In the genomic region with DNA sequence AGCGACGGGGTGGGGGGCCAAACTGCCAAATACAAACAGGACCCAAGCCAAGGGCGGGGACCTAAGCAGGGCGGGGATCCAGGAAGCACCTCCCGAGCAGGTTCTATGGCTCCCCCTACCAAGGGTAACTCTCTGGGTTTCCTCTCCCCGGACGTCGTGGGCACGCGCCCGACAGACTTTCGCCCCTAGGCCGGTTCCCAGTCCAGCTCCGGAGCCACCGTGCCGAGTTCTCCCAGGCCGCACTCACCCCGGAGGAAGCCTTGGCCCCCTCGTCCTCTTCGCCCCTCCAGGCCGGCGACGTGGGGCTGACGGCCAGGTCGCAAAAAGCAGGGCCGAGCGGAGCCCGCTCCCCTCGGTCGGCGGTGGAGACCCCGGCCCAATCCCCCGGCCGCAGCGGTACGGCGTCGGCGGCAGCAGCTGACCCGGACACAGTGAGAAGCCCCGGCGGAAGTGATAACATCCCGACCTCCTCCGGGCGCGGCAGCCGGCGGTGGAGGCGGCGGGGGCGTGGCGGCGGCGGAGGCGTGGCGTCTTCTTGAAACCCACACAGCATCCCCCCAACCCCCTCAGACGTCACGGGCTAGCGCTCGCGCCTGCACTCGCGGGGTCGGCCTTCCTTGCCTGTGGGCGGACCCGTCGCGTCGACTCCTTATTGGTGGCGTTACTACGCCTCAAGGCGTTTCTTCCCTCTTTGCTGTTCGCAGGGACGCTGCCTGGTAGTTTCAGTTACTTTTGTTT, we compare ENCODE assay signal across 8 cellular contexts. TPM values are rescaled to one million over a fixed set of nuclear protein-coding genes. Genes with fewer than 3 reads are reported as not detected.
A peak's percentile ranks its signal among the peaks of the same experiment; 100 is the strongest.
DNase-seq lines count a peak whose midpoint lies in the region; FAIRE-seq and TF ChIP-seq lines count a peak whose summit lies in the region.

A gene with protein sequence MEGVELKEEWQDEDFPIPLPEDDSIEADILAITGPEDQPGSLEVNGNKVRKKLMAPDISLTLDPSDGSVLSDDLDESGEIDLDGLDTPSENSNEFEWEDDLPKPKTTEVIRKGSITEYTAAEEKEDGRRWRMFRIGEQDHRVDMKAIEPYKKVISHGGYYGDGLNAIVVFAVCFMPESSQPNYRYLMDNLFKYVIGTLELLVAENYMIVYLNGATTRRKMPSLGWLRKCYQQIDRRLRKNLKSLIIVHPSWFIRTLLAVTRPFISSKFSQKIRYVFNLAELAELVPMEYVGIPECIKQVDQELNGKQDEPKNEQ (minus strand): TSS at position 433 of the 738 bp plus-strand sequence. CDS start 6,863 bp downstream, outside the sequence.

- FAIRE-seq in HTR-8/SVneo (lab: Jason Lieb, UNC) (peak; percentile 93), H1 (lab: Jason Lieb, UNC) (no peak)

- no peak within 1 kb of the TSS for H2BK120ac ChIP-seq in H1 (replicated peaks; ENCODE audit: low read depth, low read length)
- peak within 1 kb of the TSS; percentile 94 for H2BK120ac ChIP-seq in mesenchymal stem cell (ENCODE audit: low read depth, low read length)

- peak within 1 kb of the TSS; percentile 92; the same call in 1 of the 2 replicates for H2BK5ac ChIP-seq in H1 (ENCODE audit: low read depth, low read length)
- peak within 1 kb of the TSS; percentile 98 for H2BK5ac ChIP-seq in mesenchymal stem cell (ENCODE audit: low read depth, low read length, poor library complexity, severe bottlenecking)

- 1% methylated on average over 59 of the region's 74 CpGs; no CpG with 5 or more reads in 1 of the 2 experiments for WGBS in H1 (ENCODE audit: extremely low coverage in 1 of 2, insufficient coverage in 1 of 2, insufficient read length in 1 of 2, insufficient replicate concordance in 2 of 2, low coverage in 1 of 2, low lambda C conversion rate in 2 of 2, missing lambda C conversion rate in 1 of 2), 2 experiments
- under 1% methylated on average over 71 of the region's 74 CpGs for whole genome bisulfite sequencing in mesenchymal stem cell

- peak within 1 kb of the TSS; percentile 95 for H3K56ac ChIP-seq in H1 (replicated peaks; ENCODE audit: insufficient read length, low read depth, low read length)

- H3K9me3 ChIP-seq in H1 (ENCODE audit: insufficient read depth in 2 of 2, low read depth in 1 of 2, low read length in 1 of 2): no peaks in the 10 kb centered on the region
- no peaks in the 10 kb centered on the region for H3K9me3 ChIP-seq in mesenchymal stem cell (ENCODE audit: control insufficient read depth, low read length)

- H3K4me3 ChIP-seq in H1 (ENCODE audit: extremely low read depth in 1 of 4, insufficient read depth in 2 of 4, low read depth in 3 of 4, low read length in 4 of 4) (peak within 1 kb of the TSS; percentile 53 to 99 (median 90)), mesenchymal stem cell (ENCODE audit: insufficient read depth in 1 of 2, low read depth in 1 of 2, low read length in 2 of 2) (peak within 1 kb of the TSS; percentile 99 to 100)

- H3K27me3 ChIP-seq in H1 (replicated peaks in 1 of 4; ENCODE audit: control insufficient read depth in 3 of 4, extremely low read depth in 1 of 4, insufficient read depth in 3 of 4, low read length in 3 of 4) (peaks cover 0 to 6% (median 4%) of the 10 kb centered on the region in 4 experiments; a peak in 5 of 7 replicates), mesenchymal stem cell (ENCODE audit: control insufficient read depth in 1 of 2, insufficient read depth in 1 of 2, low read length in 2 of 2) (no peaks in the 10 kb centered on the region)

- H3K23ac ChIP-seq in H1 (ENCODE audit: insufficient read length): no peak within 1 kb of the TSS
- H3K23ac ChIP-seq in mesenchymal stem cell (ENCODE audit: low read length in 2 of 2): peak within 1 kb of the TSS in 1 of 2 experiments; percentile 96

- peak within 1 kb of the TSS; percentile 77 for H4K5ac ChIP-seq in H1 (ENCODE audit: insufficient read length, low read depth, low read length)

- 0 out of 2 replicates have a peak, but pooled peaks cover 4% of the 10 kb centered on the region for H3K79me1 ChIP-seq in H1 (ENCODE audit: low read depth, low read length)
- no peaks in the 10 kb centered on the region for H3K79me1 ChIP-seq in mesenchymal stem cell (replicated peaks; ENCODE audit: low read length, poor library complexity, severe bottlenecking)

- H3K4me2 ChIP-seq in H1 (ENCODE audit: insufficient read depth in 1 of 2, low read depth in 2 of 2, low read length in 2 of 2) (peak within 1 kb of the TSS; percentile 68 to 77), mesenchymal stem cell (ENCODE audit: low read length, poor library complexity, severe bottlenecking) (peak within 1 kb of the TSS; percentile 90)

- peak within 1 kb of the TSS; percentile 89 for H3K27ac ChIP-seq in H1 (ENCODE audit: low read depth, low read length)
- H3K27ac ChIP-seq in mesenchymal stem cell (ENCODE audit: low read length, poor library complexity, severe bottlenecking): peak within 1 kb of the TSS; percentile 99

- H3K18ac ChIP-seq in H1 (ENCODE audit: extremely low read depth, low read length) (peak within 1 kb of the TSS; percentile 99), mesenchymal stem cell (ENCODE audit: low read depth in 1 of 2, low read length in 2 of 2) (peak within 1 kb of the TSS; percentile 97 to 99)

- POLR2A ChIA-PET in H1 (lab: Charles Lee; ENCODE audit: partially characterized antibody): interaction anchor here (0.5 to 1.7 kb wide), 8 partner anchors 8 to 305 kb away, joined by 3 to 5 read pairs (median 3); a partner anchor contains a TSS

- peak within 1 kb of the TSS; percentile 82; the same call in 1 of the 2 replicates for H4K8ac ChIP-seq in H1 (ENCODE audit: extremely low read depth, insufficient read depth, low read length)
- peak within 1 kb of the TSS; percentile 100 for H4K8ac ChIP-seq in mesenchymal stem cell (ENCODE audit: low read length)

- DNase-seq in CMK (ENCODE audit: low read depth): peak; percentile 91
- peak; percentile 93 for DNase-seq in GM20000 (ENCODE audit: low spot score)
- peak; percentile 93 for DNase-seq in HTR-8/SVneo (ENCODE audit: insufficient read length, low spot score)
- peak; percentile 98 for DNase-seq in NOMO-1 treated with dmso at 0.1 percent for 144 hours (lab: John Stamatoyannopoulos, UW; ENCODE audit: unreplicated experiment)
- peak; percentile 88 to 94 (median 90) for DNase-seq in activated CD8-positive, alpha-beta memory T cell treated with anti-CD3 and anti-CD28 coated beads for 48 hours (ENCODE audit: low read depth in 2 of 3, low spot score in 2 of 3)
- peak; percentile 96 to 98 for DNase-seq in H1 (ENCODE audit: low read depth in 1 of 2, low spot score in 2 of 2)
- peak; percentile 99 for DNase-seq in mesenchymal stem cell
- peak; percentile 97 for DNase-seq in stimulated activated CD8-positive, alpha-beta memory T cell treated with anti-CD3 and anti-CD28 coated beads, Interleukin-12 subunit alpha, Interleukin-12 subunit beta, amount 100 ng/mL, for 4 hours (ENCODE audit: low read depth)

- CTCF ChIA-PET in H1 (lab: Charles Lee; ENCODE audit: partially characterized antibody): no interaction called here

- no peaks in the 10 kb centered on the region for H3K23me2 ChIP-seq in H1 (ENCODE audit: low read depth, low read length)

- H4K91ac ChIP-seq in H1 (replicated peaks; ENCODE audit: insufficient read length, low read length): peak within 1 kb of the TSS; percentile 80
- H4K91ac ChIP-seq in mesenchymal stem cell (ENCODE audit: low read length): peak within 1 kb of the TSS; percentile 100

- H3K14ac ChIP-seq in H1 (ENCODE audit: insufficient read length) (no peak within 1 kb of the TSS), mesenchymal stem cell (ENCODE audit: low read length in 2 of 2) (peak within 1 kb of the TSS in 1 of 2 experiments; percentile 95)

- no peak for TF ChIP-seq CTCF in GM20000 (IDR thresholded peaks at IDR 0.05; ENCODE audit: extremely low read depth, missing control alignments)
- no peak for TF ChIP-seq CTCF in H1 (IDR thresholded peaks at IDR 0.05; ENCODE audit: control extremely low read depth in 1 of 3, insufficient read depth in 1 of 3, low read depth in 1 of 3, low read length in 3 of 3)

- peak within 1 kb of the TSS; percentile 61 for H3K4ac ChIP-seq in H1 (replicated peaks; ENCODE audit: insufficient read length, low read depth, low read length)
- peak within 1 kb of the TSS; percentile 92 to 100 for H3K4ac ChIP-seq in mesenchymal stem cell (ENCODE audit: low read depth in 1 of 2, low read length in 2 of 2)

- H3K9ac ChIP-seq in H1 (replicated peaks in 1 of 4; ENCODE audit: extremely low read depth in 1 of 4, low read depth in 3 of 4, low read length in 3 of 4) (peak within 1 kb of the TSS; percentile 75 to 94 (median 88)), mesenchymal stem cell (ENCODE audit: low read length) (peak within 1 kb of the TSS; percentile 100)

- peak in 1 of 2 experiments; percentile 6; a peak in 1 of 3 replicates for TF ChIP-seq EP300 in H1 (IDR thresholded peaks at IDR 0.05; ENCODE audit: borderline replicate concordance in 1 of 2, low read depth in 2 of 2, low read length in 2 of 2)

- H2AFZ ChIP-seq in H1 (ENCODE audit: low read length) (0 out of 2 replicates have a peak within 1 kb of the TSS, but pooled peaks have one; percentile 36), mesenchymal stem cell (ENCODE audit: low read depth, low read length) (peak within 1 kb of the TSS; percentile 78)

- H2BK20ac ChIP-seq in H1 (ENCODE audit: low read length): no peak within 1 kb of the TSS

- TF ChIP-seq POLR2A in H1 (IDR thresholded peaks at IDR 0.05; ENCODE audit: control extremely low read depth in 1 of 2, low read depth in 2 of 2, low read length in 2 of 2): peak; percentile 77 to 88

- no peak for TF ChIP-seq RAD21 in H1 (IDR thresholded peaks at IDR 0.05 in 1 of 2, conservative IDR thresholded peaks at IDR 0.05 in 1 of 2; ENCODE audit: low read depth in 2 of 2, low read length in 2 of 2)

- H2BK12ac ChIP-seq in H1 (ENCODE audit: low read depth, low read length): peak within 1 kb of the TSS; percentile 55; the same call in 1 of the 2 replicates
- H2BK12ac ChIP-seq in mesenchymal stem cell (ENCODE audit: low read length in 2 of 2): peak within 1 kb of the TSS in 1 of 2 experiments; percentile 32

- H3K36me3 ChIP-seq in H1 (ENCODE audit: control insufficient read depth in 2 of 4, insufficient read depth in 4 of 4, low read length in 3 of 4): peaks cover 0 to 3% (median 0%) of the 10 kb centered on the region in 4 experiments; a peak in 3 of 8 replicates
- peaks cover 3 to 4% of the 10 kb centered on the region in 2 experiments for H3K36me3 ChIP-seq in mesenchymal stem cell (ENCODE audit: control insufficient read depth in 1 of 2, insufficient read depth in 2 of 2, low read depth in 1 of 2, low read length in 2 of 2)

- H3K79me2 ChIP-seq in H1 (ENCODE audit: control insufficient read depth in 1 of 2, insufficient read depth in 2 of 2, low read length in 2 of 2): peaks cover 15 to 47% of the 10 kb centered on the region in 2 experiments

- H3K4me1 ChIP-seq in H1 (replicated peaks in 1 of 4; ENCODE audit: control insufficient read depth in 3 of 4, insufficient read depth in 4 of 4, low read length in 3 of 4): peaks cover 0 to 6% (median 1%) of the 10 kb centered on the region in 4 experiments; a peak in 4 of 7 replicates
- H3K4me1 ChIP-seq in mesenchymal stem cell (ENCODE audit: control insufficient read depth, insufficient read depth, low read depth, low read length): peaks cover 6% of the 10 kb centered on the region

- H2AK5ac ChIP-seq in H1 (ENCODE audit: low read depth, low read length): no peak within 1 kb of the TSS
- H2AK5ac ChIP-seq in mesenchymal stem cell (ENCODE audit: low read length, severe bottlenecking): peak within 1 kb of the TSS; percentile 92

- no peak within 1 kb of the TSS for H2BK15ac ChIP-seq in H1 (ENCODE audit: low read length)
- peak within 1 kb of the TSS; percentile 83 for H2BK15ac ChIP-seq in mesenchymal stem cell (ENCODE audit: low read depth, poor library complexity, severe bottlenecking)

- H4K20me1 ChIP-seq in H1 (replicated peaks in 1 of 2; ENCODE audit: control insufficient read depth in 1 of 2, insufficient read depth in 2 of 2, low read length in 2 of 2): peaks cover 2 to 6% of the 10 kb centered on the region in 2 experiments

RNA-seq across cellular contexts. Expression of the gene that starts here (rescaled TPM):
- 40.6 and 41.6 TPM in 2 replicates for total RNA-seq in H1 (2021; fragmentation: NEBNext Ultra II Directional; extraction: Animal tissue kit (Norgen Biotek cat#: 25700))
- 11.8 and 17.5 TPM in 2 replicates for polyA plus RNA-seq in H1 (2011; rRNA removed)
- polyA plus RNA-seq in H1 (2011; cell fraction: cytosol; rRNA removed): 26.2 TPM
- polyA plus RNA-seq in H1 (2011; cell fraction: nucleus; rRNA removed): 14.3 TPM
- polyA plus RNA-seq in H1 (2012, experiment 1 of 2): 22.0 to 36.7 TPM (median 29.9 TPM) in 4 replicates
- 1.8 TPM for polyA plus RNA-seq in H1 (2012, experiment 2 of 2)
- 23.1 TPM for polyA plus RNA-seq in H1 (2013, experiment 1 of 2)
- 23.7 TPM for polyA plus RNA-seq in H1 (2013, experiment 2 of 2)
- polyA minus RNA-seq in H1 (2011; rRNA and poly(A)+ RNA removed): 7.5 and 10.5 TPM in 2 replicates
- polyA minus RNA-seq in H1 (2011; cell fraction: cytosol; rRNA and poly(A)+ RNA removed): 42.6 TPM
- 33.0 TPM for polyA minus RNA-seq in H1 (2011; cell fraction: nucleus; rRNA and poly(A)+ RNA removed)
- 56.0 TPM for polyA plus RNA-seq in mesenchymal stem cell (2013, experiment 1 of 2)
- polyA plus RNA-seq in mesenchymal stem cell (2013, experiment 2 of 2): 53.8 TPM

Comparison
In these comparisons a context has a peak if more than half of its experiments do, and no peak if none do; other contexts are left out.
1. Peak in every context shown above with its lines: DNase-seq, H3K4me3 ChIP-seq and H3K27ac ChIP-seq.